Comparison of ENCODE assay signal across 16 cellular contexts in genomic region chr12:47304161-47304560, GRCh38.
"Had no signal": no experiment of that assay in that cellular context is flagged by ENCODE, and none has a peak within 500 bp of the region (broad histone marks: within the 10 kb centered on the region; RNA-seq: fewer than 3 reads in every experiment).

No MANE protein-coding gene starts in this region.

- H3K27ac Mint-ChIP-seq: mesothelial cell of epicardium, neural progenitor cell had no signal

- H3K36me3 Mint-ChIP-seq: neural progenitor cell had no signal

- H3K9ac ChIP-seq: neural progenitor cell had no signal

- H3K4me2 ChIP-seq: neural progenitor cell had no signal

- H3K27me3 ChIP-seq: colonic mucosa, neural progenitor cell, pancreas had no signal

- H3K4me3 Mint-ChIP-seq: mesothelial cell of epicardium, neural progenitor cell had no signal

- H2AFZ ChIP-seq: neural progenitor cell had no signal

- H3K4me3 ChIP-seq: colonic mucosa, neural progenitor cell, pancreas had no signal

- H3K9me3 ChIP-seq: colonic mucosa, pancreas had no signal

- H3K27ac ChIP-seq: colonic mucosa, neural progenitor cell, pancreas had no signal

- H3K36me3 ChIP-seq: colonic mucosa, neural progenitor cell, pancreas had no signal

- ATAC-seq: pancreas, SK-N-SH treated with all-trans-retinoic acid at 6 μM for 48 hours had no signal

- DNase-seq: activated CD4-positive, alpha-beta T cell treated with anti-CD3 and anti-CD28 coated beads, Interleukin-2, amount 50 U/mL, for 48 hours; activated CD4-positive, CD25-positive, alpha-beta regulatory T cell treated with anti-CD3 and anti-CD28 coated beads, Interleukin-2, amount 50 U/mL, for 72 hours; activated CD8-positive, alpha-beta memory T cell treated with anti-CD3 and anti-CD28 coated beads, Interleukin-2, amount 50 U/mL, for 48 hours; activated naive CD4-positive, alpha-beta T cell treated with anti-CD3 and anti-CD28 coated beads, Interleukin-2, amount 50 U/mL, for 16 hours; anterior cingulate cortex; colonic mucosa; effector CD4-positive, alpha-beta T cell; hippocampal formation; kidney glomerular epithelial cell; pancreas; stimulated activated CD4-positive, alpha-beta T cell treated with anti-CD3 and anti-CD28 coated beads, Interleukin-4, amount 100 ng/mL, for 1 hour; stimulated activated CD8-positive, alpha-beta memory T cell treated with anti-CD3 and anti-CD28 coated beads, Interleukin-4, amount 100 ng/mL, for 48 hours; T-helper 2 cell had no signal

- H3K4me1 ChIP-seq: colonic mucosa, neural progenitor cell, pancreas had no signal
